ENCODE assay signal across 23 cellular contexts in the genomic region with DNA sequence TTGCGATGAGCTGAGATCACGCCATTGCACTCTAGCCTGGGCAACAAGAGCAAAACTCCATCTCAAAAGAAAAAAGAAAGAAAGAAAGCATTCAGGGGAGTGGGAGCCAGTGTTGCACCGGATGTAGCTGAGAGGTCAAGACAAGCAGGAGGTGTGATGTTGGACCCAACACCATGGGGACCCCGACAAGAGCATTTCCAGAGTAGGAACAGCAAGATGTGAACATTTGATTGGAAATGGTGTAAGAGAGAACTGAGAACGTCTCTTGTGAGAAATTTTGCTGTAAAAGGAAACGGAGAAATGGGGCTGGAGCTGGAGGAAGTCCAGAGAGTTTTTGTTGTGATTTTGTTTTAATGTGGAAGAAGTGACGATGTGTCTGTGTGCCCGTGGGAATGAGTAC. TPM values are rescaled to one million over a fixed set of nuclear protein-coding genes. Genes with fewer than 3 reads are reported as not detected.
"Had no signal": no experiment of that assay in that cellular context is flagged by ENCODE, and none has a peak within 500 bp of the region (broad histone marks: within the 10 kb centered on the region; RNA-seq: fewer than 3 reads in every experiment).

No MANE protein-coding gene starts in this region.

- ATAC-seq: gastroesophageal sphincter, left ventricle myocardium superior had no signal

- H3K9me3 ChIP-seq: esophagus squamous epithelium, gastroesophageal sphincter, neutrophil, right atrium auricular region, sigmoid colon, stomach, thyroid gland had no signal

- H3K27ac Mint-ChIP-seq: immature natural killer cell, nephron, type B pancreatic cell had no signal

- H3K27me3 ChIP-seq: right atrium auricular region, thyroid gland had no signal

- H3K27me3 Mint-ChIP-seq: type B pancreatic cell had no signal

- H3K36me3 Mint-ChIP-seq: immature natural killer cell, naive B cell, type B pancreatic cell had no signal

- H3K36me3 ChIP-seq: esophagus squamous epithelium, gastroesophageal sphincter, neutrophil, right atrium auricular region, sigmoid colon, stomach, thyroid gland had no signal

- H3K4me3 ChIP-seq: esophagus squamous epithelium, gastroesophageal sphincter, lung, right atrium auricular region, sigmoid colon, skin epidermis, stomach, thyroid gland had no signal

- H3K27ac ChIP-seq: esophagus squamous epithelium, gastroesophageal sphincter, neutrophil, right atrium auricular region, sigmoid colon, skin epidermis, stomach, thyroid gland had no signal

- DNase-seq: dermis blood vessel endothelial cell; esophagus squamous epithelium; foreskin fibroblast; glutamatergic neuron; immature natural killer cell; left ventricle myocardium superior; mesendoderm; naive B cell; posterior cingulate gyrus; sigmoid colon; stimulated activated CD4-positive, alpha-beta T cell treated with anti-CD3 and anti-CD28 coated beads, Interleukin-2, amount 100 ng/mL, for 24 hours; stimulated activated CD4-positive, alpha-beta T cell treated with anti-CD3 and anti-CD28 coated beads, Interleukin-4, amount 100 ng/mL, for 4 hours; stimulated activated naive CD4-positive, alpha-beta T cell; stomach; substantia nigra; thyroid gland had no signal

- H3K4me3 Mint-ChIP-seq: immature natural killer cell, naive B cell, nephron, type B pancreatic cell had no signal

- H3K9me3 Mint-ChIP-seq: immature natural killer cell, naive B cell, nephron, type B pancreatic cell had no signal

RNA-seq across cellular contexts. Expression of a gene that starts 15.8 kb away (rescaled TPM):
- total RNA-seq: gastroesophageal sphincter, right atrium auricular region, sigmoid colon, stomach, thyroid gland had no signal
- polyA plus RNA-seq: immature natural killer cell had no signal
